20 cellular contexts compared by ENCODE assay signal in genomic region chr13:95195146-95195545, GRCh38.
"Had no signal": no experiment of that assay in that cellular context is flagged by ENCODE, and none has a peak within 500 bp of the region (broad histone marks: within the 10 kb centered on the region; RNA-seq: fewer than 3 reads in every experiment).

No MANE protein-coding gene starts in this region.

- FAIRE-seq: frontal cortex, pancreas, small intestine had no signal

- ATAC-seq: activated CD8-positive, alpha-beta T cell treated with anti-CD3 and anti-CD28 coated beads, Interleukin-2, amount 10 ng/mL, durations not matched to agents 7 days and 5 days; pancreas; sciatic nerve; stimulated activated effector memory CD8-positive, alpha-beta T cell treated with anti-CD3 and anti-CD28 coated beads, Interleukin-12 subunit alpha, Interleukin-12 subunit beta, amount 100 ng/mL, for 72 hours; stimulated activated naive CD8-positive, alpha-beta T cell treated with anti-CD3 and anti-CD28 coated beads, Interleukin-15, amount 100 ng/mL, for 72 hours had no signal

- H3K4me1 ChIP-seq: left ventricle myocardium inferior, pancreas, vagina had no signal

- H3K4me1 Mint-ChIP-seq: stimulated activated effector memory CD8-positive, alpha-beta T cell treated with anti-CD3 and anti-CD28 coated beads, Interleukin-12 subunit alpha, Interleukin-12 subunit beta, amount 100 ng/mL, for 72 hours had no signal

- H3K9me3 ChIP-seq: pancreas, transverse colon, vagina had no signal

- H3K27ac Mint-ChIP-seq: activated CD8-positive, alpha-beta T cell treated with anti-CD3 and anti-CD28 coated beads, Interleukin-2, amount 10 ng/mL, durations not matched to agents 7 days and 5 days; activated naive CD4-positive, alpha-beta T cell treated with anti-CD3 and anti-CD28 coated beads, Interleukin-2, amount 50 U/mL, for 24 hours; activated T-helper 1 cell treated with anti-CD3 and anti-CD28 coated beads, Interleukin-12 subunit alpha, Interleukin-12 subunit beta, Interleukin-2, Interleukin-4 antibody, amounts not matched to agents 30 ng/mL and 10 ng/mL and 1 ng/mL, durations not matched to agents 14 hours and 24 hours and 36 hours; stimulated activated effector memory CD8-positive, alpha-beta T cell treated with anti-CD3 and anti-CD28 coated beads, Interleukin-12 subunit alpha, Interleukin-12 subunit beta, amount 100 ng/mL, for 72 hours; stimulated activated naive CD8-positive, alpha-beta T cell treated with anti-CD3 and anti-CD28 coated beads, Interleukin-15, amount 100 ng/mL, for 72 hours had no signal

- H3K36me3 ChIP-seq: left ventricle myocardium inferior, pancreas, transverse colon, vagina had no signal

- H3K4me3 ChIP-seq: left ventricle myocardium inferior, pancreas, transverse colon, vagina had no signal

- H3K27ac ChIP-seq: left ventricle myocardium inferior, pancreas, transverse colon, vagina, WERI-Rb-1 had no signal

- H3K27me3 ChIP-seq: pancreas, transverse colon, vagina had no signal

- H3K4me3 Mint-ChIP-seq: activated CD8-positive, alpha-beta T cell treated with anti-CD3 and anti-CD28 coated beads, Interleukin-2, amount 10 ng/mL, durations not matched to agents 7 days and 5 days; activated naive CD4-positive, alpha-beta T cell treated with anti-CD3 and anti-CD28 coated beads, Interleukin-2, amount 50 U/mL, for 24 hours; activated T-helper 1 cell treated with anti-CD3 and anti-CD28 coated beads, Interleukin-12 subunit alpha, Interleukin-12 subunit beta, Interleukin-2, Interleukin-4 antibody, amounts not matched to agents 30 ng/mL and 10 ng/mL and 1 ng/mL, durations not matched to agents 14 hours and 24 hours and 36 hours; brain; nephron; stimulated activated effector memory CD8-positive, alpha-beta T cell treated with anti-CD3 and anti-CD28 coated beads, Interleukin-12 subunit alpha, Interleukin-12 subunit beta, amount 100 ng/mL, for 72 hours; stimulated activated naive CD8-positive, alpha-beta T cell treated with anti-CD3 and anti-CD28 coated beads, Interleukin-15, amount 100 ng/mL, for 72 hours had no signal

- H3K9me3 Mint-ChIP-seq: activated naive CD4-positive, alpha-beta T cell treated with anti-CD3 and anti-CD28 coated beads, Interleukin-2, amount 50 U/mL, for 24 hours; activated T-helper 1 cell treated with anti-CD3 and anti-CD28 coated beads, Interleukin-12 subunit alpha, Interleukin-12 subunit beta, Interleukin-2, Interleukin-4 antibody, amounts not matched to agents 30 ng/mL and 10 ng/mL and 1 ng/mL, durations not matched to agents 14 hours and 24 hours and 36 hours; stimulated activated effector memory CD8-positive, alpha-beta T cell treated with anti-CD3 and anti-CD28 coated beads, Interleukin-12 subunit alpha, Interleukin-12 subunit beta, amount 100 ng/mL, for 72 hours had no signal

- H3K27me3 Mint-ChIP-seq: activated naive CD4-positive, alpha-beta T cell treated with anti-CD3 and anti-CD28 coated beads, Interleukin-2, amount 50 U/mL, for 24 hours; stimulated activated naive CD8-positive, alpha-beta T cell treated with anti-CD3 and anti-CD28 coated beads, Interleukin-15, amount 100 ng/mL, for 72 hours had no signal

- DNase-seq: activated CD4-positive, alpha-beta T cell treated with anti-CD3 and anti-CD28 coated beads for 1 hour; activated CD4-positive, alpha-beta T cell treated with anti-CD3 and anti-CD28 coated beads, Interleukin-2, amount 50 U/mL, for 1 hour; activated CD8-positive, alpha-beta T cell treated with anti-CD3 and anti-CD28 coated beads, Interleukin-2, amount 10 ng/mL, durations not matched to agents 7 days and 5 days; activated gamma-delta T cell; kidney glomerular epithelial cell; left ventricle myocardium inferior; pancreas; small intestine; stimulated activated CD4-positive, alpha-beta T cell treated with anti-CD3 and anti-CD28 coated beads, Interleukin-2, amount 100 ng/mL, for 24 hours; stimulated activated naive CD8-positive, alpha-beta T cell treated with anti-CD3 and anti-CD28 coated beads, Interleukin-15, amount 100 ng/mL, for 72 hours; transverse colon; WERI-Rb-1 had no signal
